In the genomic region with DNA sequence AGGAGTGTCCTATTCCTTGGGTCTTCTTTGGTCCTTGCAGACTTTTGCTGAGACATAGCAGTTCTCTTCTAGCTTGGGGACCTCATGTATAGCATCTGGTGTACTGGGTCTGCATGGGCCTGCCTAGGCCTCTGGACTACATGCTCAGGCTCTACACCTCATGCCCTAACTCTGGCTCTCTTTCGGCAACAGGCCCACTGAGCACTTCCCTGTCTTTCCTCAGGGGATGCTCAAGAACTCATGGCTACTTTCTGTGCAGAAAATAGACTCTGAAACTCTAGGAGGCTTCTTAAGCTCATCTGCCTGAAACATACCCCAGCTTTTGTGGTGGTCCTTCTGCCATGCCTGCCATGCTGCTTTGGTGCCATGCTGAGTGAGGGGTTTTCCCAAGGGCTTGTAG, we compare ENCODE assay signal across 1 cellular context.
TF ChIP-seq lines count a peak whose summit lies in the region.

No MANE protein-coding gene starts in this region.

TF ChIP-seq in GM23338, 12 proteins besides CTCF, POLR2A, EP300 and RAD21:
- TF ChIP-seq ZNF331 (CRISPR knock-in tag; IDR thresholded peaks at IDR 0.05; ENCODE audit: low read depth): no peak
